In the genomic region with DNA sequence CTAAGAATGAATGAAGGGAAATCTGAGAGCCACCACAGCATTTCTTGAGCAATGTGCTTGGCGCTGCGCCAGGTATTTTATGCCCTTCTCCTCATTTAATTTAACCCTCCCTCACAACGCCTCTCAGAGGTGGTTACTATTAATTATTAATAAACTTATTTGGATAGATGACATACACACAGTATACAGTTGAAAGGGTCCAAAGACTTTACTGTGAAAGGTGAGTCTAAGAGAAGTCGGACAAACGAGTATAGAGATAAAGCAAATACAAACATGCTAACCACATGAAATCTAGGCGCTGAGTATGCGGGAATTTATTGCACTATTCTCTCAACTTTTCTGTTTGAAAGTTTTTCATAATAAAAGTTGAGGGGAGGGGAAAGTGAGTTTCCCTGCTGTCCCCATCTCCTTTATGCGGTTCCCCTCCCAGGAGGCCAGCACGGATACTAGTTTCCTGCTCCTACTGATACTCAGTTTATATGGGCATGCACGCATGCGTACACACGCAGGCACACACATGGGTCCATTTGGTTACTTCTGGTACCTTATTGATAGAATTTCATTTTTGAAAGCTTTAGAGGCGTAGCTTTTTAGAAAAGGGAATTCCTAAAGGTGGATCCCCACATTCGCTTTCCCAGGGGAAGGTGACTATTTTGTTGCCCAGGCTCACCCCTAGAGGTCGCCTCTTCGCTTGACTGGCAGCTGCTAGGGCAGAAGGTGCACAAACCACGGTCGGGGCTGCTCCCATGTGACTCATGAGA, we compare ENCODE assay signal across 8 cellular contexts. TPM values are rescaled to one million over a fixed set of nuclear protein-coding genes. Genes with fewer than 3 reads are reported as not detected.
DNase-seq lines count a peak whose midpoint lies in the region; ATAC-seq and TF ChIP-seq lines count a peak whose summit lies in the region.

No MANE protein-coding gene starts in this region.

- peak overlapping the region; percentile 55 to 66 for H3K9ac ChIP-seq in liver (ENCODE audit: low read depth in 1 of 2, low read length in 2 of 2)

- peak; percentile 51 for TF ChIP-seq CTCF in coronary artery (IDR thresholded peaks at IDR 0.05)
- TF ChIP-seq CTCF in liver (IDR thresholded peaks at IDR 0.05; ENCODE audit: low read depth, low read length, missing input control) = peak; percentile 80

- TF ChIP-seq RAD21 in liver (IDR thresholded peaks at IDR 0.05) = peak; percentile 88 to 90

- WGBS in liver = 9% methylated on average over 18 of the region's 18 CpGs

- H3K4me3 ChIP-seq in coronary artery (peak overlapping the region; percentile 52), liver (ENCODE audit: low read depth in 1 of 3, low read length in 3 of 3) (peak overlapping the region; percentile 32 to 41 (median 38))

- H3K27ac ChIP-seq in coronary artery (no peak overlapping the region), liver (ENCODE audit: low read depth in 1 of 2, low read length in 2 of 2) (peak overlapping the region; percentile 51 to 72)

- no peaks in the 10 kb centered on the region for H3K27me3 ChIP-seq in liver (ENCODE audit: control insufficient read depth in 4 of 4, insufficient read depth in 4 of 4, low read length in 3 of 4)

- no peaks in the 10 kb centered on the region for H3K36me3 ChIP-seq in liver (ENCODE audit: control insufficient read depth in 4 of 4, insufficient read depth in 3 of 4, low read depth in 1 of 4, low read length in 3 of 4)

- peak; percentile 76 for ATAC-seq in HG02981 (IDR thresholded peaks at IDR 0.05; ENCODE audit: unreplicated experiment)

- H3K4me1 ChIP-seq in liver (ENCODE audit: control insufficient read depth in 4 of 4, insufficient read depth in 4 of 4, low read length in 3 of 4) = peaks cover 0 to 14% (median 11%) of the 10 kb centered on the region in 4 donors

- no peaks in the 10 kb centered on the region for H3K9me3 ChIP-seq in liver (ENCODE audit: control insufficient read depth in 4 of 4, low read length in 3 of 4)

- DNase-seq in SIG-M5 treated with dmso at 0.1 percent for 504 hours (lab: John Stamatoyannopoulos, UW; ENCODE audit: unreplicated experiment) (peak; percentile 66), SIG-M5 (lab: John Stamatoyannopoulos, UW) (no peak), NCI-H2171 treated with DMSO at 0.1 percent for 48 hours (lab: John Stamatoyannopoulos, UW) (peak; percentile 67), coronary artery (ENCODE audit: low spot score) (peak; percentile 81)
- peak; percentile 89 for DNase-seq in activated CD4-positive, alpha-beta T cell treated with anti-CD3 and anti-CD28 coated beads for 48 hours
- peak; percentile 64 to 71 for DNase-seq in stimulated activated CD4-positive, alpha-beta T cell treated with anti-CD3 and anti-CD28 coated beads, Interleukin-4, amount 100 ng/mL, for 4 hours

TF ChIP-seq in liver, 16 proteins besides CTCF, POLR2A, EP300 and RAD21:
- TF ChIP-seq JUND (IDR thresholded peaks at IDR 0.05) = no peak
- peak in 1 of 2 donors; percentile 25 for TF ChIP-seq HNF4A (conservative IDR thresholded peaks at IDR 0.05)
- TF ChIP-seq TAF1 (conservative IDR thresholded peaks at IDR 0.05) = no peak
- peak; percentile 16 for TF ChIP-seq YY1 (IDR thresholded peaks at IDR 0.05)
- TF ChIP-seq, protein P1, sequence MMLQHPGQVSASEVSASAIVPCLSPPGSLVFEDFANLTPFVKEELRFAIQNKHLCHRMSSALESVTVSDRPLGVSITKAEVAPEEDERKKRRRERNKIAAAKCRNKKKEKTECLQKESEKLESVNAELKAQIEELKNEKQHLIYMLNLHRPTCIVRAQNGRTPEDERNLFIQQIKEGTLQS (IDR thresholded peaks at IDR 0.05) = no peak
- no peak for TF ChIP-seq EGR1 (IDR thresholded peaks at IDR 0.05; ENCODE audit: low read depth in 2 of 2)
- TF ChIP-seq NR2F2 (IDR thresholded peaks at IDR 0.05) = peak; percentile 44
- TF ChIP-seq GABPA (IDR thresholded peaks at IDR 0.05 in 1 of 2, conservative IDR thresholded peaks at IDR 0.05 in 1 of 2) = no peak
- TF ChIP-seq, protein P2, sequence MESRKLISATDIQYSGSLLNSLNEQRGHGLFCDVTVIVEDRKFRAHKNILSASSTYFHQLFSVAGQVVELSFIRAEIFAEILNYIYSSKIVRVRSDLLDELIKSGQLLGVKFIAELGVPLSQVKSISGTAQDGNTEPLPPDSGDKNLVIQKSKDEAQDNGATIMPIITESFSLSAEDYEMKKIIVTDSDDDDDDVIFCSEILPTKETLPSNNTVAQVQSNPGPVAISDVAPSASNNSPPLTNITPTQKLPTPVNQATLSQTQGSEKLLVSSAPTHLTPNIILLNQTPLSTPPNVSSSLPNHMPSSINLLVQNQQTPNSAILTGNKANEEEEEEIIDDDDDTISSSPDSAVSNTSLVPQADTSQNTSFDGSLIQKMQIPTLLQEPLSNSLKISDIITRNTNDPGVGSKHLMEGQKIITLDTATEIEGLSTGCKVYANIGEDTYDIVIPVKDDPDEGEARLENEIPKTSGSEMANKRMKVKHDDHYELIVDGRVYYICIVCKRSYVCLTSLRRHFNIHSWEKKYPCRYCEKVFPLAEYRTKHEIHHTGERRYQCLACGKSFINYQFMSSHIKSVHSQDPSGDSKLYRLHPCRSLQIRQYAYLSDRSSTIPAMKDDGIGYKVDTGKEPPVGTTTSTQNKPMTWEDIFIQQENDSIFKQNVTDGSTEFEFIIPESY (IDR thresholded peaks at IDR 0.05) = no peak
- peak in 1 of 2 donors; percentile 39 for TF ChIP-seq RXRA (IDR thresholded peaks at IDR 0.05)
- TF ChIP-seq SP1 (IDR thresholded peaks at IDR 0.05) = peak; percentile 15
- no peak for TF ChIP-seq FOXA2 (IDR thresholded peaks at IDR 0.05)
- TF ChIP-seq, protein P3, sequence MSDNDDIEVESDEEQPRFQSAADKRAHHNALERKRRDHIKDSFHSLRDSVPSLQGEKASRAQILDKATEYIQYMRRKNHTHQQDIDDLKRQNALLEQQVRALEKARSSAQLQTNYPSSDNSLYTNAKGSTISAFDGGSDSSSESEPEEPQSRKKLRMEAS (IDR thresholded peaks at IDR 0.05) = peak; percentile 16
- no peak for TF ChIP-seq HNF4G (IDR thresholded peaks at IDR 0.05)
- no peak for TF ChIP-seq FOXA1 (IDR thresholded peaks at IDR 0.05)
- TF ChIP-seq, protein P4, sequence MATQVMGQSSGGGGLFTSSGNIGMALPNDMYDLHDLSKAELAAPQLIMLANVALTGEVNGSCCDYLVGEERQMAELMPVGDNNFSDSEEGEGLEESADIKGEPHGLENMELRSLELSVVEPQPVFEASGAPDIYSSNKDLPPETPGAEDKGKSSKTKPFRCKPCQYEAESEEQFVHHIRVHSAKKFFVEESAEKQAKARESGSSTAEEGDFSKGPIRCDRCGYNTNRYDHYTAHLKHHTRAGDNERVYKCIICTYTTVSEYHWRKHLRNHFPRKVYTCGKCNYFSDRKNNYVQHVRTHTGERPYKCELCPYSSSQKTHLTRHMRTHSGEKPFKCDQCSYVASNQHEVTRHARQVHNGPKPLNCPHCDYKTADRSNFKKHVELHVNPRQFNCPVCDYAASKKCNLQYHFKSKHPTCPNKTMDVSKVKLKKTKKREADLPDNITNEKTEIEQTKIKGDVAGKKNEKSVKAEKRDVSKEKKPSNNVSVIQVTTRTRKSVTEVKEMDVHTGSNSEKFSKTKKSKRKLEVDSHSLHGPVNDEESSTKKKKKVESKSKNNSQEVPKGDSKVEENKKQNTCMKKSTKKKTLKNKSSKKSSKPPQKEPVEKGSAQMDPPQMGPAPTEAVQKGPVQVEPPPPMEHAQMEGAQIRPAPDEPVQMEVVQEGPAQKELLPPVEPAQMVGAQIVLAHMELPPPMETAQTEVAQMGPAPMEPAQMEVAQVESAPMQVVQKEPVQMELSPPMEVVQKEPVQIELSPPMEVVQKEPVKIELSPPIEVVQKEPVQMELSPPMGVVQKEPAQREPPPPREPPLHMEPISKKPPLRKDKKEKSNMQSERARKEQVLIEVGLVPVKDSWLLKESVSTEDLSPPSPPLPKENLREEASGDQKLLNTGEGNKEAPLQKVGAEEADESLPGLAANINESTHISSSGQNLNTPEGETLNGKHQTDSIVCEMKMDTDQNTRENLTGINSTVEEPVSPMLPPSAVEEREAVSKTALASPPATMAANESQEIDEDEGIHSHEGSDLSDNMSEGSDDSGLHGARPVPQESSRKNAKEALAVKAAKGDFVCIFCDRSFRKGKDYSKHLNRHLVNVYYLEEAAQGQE (IDR thresholded peaks at IDR 0.05) = no peak

RNA-seq across cellular contexts. Expression of a gene that starts 28.5 kb away (rescaled TPM):
- total RNA-seq in liver = 10 to 100 TPM; 10.7 to 13.8 TPM
- 10 to 100 TPM in 1 of 2 donors, 1 to 10 TPM in 1; 6.5 to 10.0 TPM for polyA plus RNA-seq in liver

RNA-seq across cellular contexts. Expression of a gene that starts 29.7 kb away (rescaled TPM):
- total RNA-seq in liver = 10 to 100 TPM; 47.8 to 65.6 TPM
- 10 to 100 TPM; 55.6 to 92.1 TPM for polyA plus RNA-seq in liver

Comparison
In these comparisons a context has a peak if more than half of its experiments do, and no peak if none do; other contexts are left out.
1. H3K27ac ChIP-seq: peak in liver (2 of 2); none in coronary artery (0 of 2).